ENCODE assay signal across 8 cellular contexts in the genomic region with DNA sequence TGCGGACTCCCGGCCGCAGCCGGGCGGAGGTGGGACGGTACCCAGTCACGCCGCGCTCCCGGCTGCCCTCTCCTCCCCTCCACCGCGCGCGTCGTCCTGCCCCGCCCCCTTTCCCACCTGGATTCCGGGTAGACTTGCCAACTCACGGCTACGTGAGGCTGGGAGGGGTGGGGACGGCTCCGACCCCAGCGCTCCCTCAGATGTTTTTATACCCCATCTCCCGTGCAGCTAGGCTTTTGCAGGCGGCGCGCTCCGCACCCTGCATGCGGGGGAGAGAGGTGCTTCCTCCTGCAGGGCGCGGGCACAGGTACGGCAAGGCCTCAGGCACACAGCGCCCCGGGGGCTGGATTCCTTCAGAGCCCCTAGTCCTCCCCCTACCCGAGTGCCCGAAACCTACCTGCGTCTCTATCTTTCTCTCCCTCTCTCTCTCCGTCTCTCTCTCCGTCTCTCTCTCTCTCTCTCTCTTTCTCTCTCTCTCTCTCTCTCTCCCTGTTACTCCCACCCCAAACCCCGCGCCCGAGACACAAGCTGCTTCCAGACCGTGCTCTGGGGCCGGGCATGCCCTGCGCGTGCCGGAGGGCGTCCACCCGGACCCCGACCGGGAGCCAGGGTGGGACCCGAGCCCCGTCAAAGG. TPM values are rescaled to one million over a fixed set of nuclear protein-coding genes. Genes with fewer than 3 reads are reported as not detected.
DNase-seq lines count a peak whose midpoint lies in the region; ATAC-seq, FAIRE-seq and TF ChIP-seq lines count a peak whose summit lies in the region.

No MANE protein-coding gene starts in this region.

- H3K9me3 ChIP-seq in heart right ventricle: no peaks in the 10 kb centered on the region
- H3K9me3 ChIP-seq in skeletal muscle satellite cell (replicated peaks; ENCODE audit: low read length): no peaks in the 10 kb centered on the region

- peaks cover 15% of the 10 kb centered on the region for H3K36me3 Mint-ChIP-seq in activated T-helper 17 cell treated with anti-CD3 and anti-CD28 coated beads, Interleukin-2, amount 50 U/mL, for 72 hours (ENCODE audit: low read depth)

- TF ChIP-seq POLR2A in GM12892 (IDR thresholded peaks at IDR 0.05; ENCODE audit: low read depth, low read length): no peak

- H3K4me2 ChIP-seq in skeletal muscle satellite cell (ENCODE audit: low read length): peak overlapping the region; percentile 79

- no peak for TF ChIP-seq CTCF in heart right ventricle (IDR thresholded peaks at IDR 0.05)

- peaks cover 20% of the 10 kb centered on the region for H3K4me1 Mint-ChIP-seq in activated T-helper 17 cell treated with anti-CD3 and anti-CD28 coated beads, Interleukin-2, amount 50 U/mL, for 72 hours

- H3K36me3 ChIP-seq in heart right ventricle (peaks cover 0 to 20% (median 0%) of the 10 kb centered on the region in 9 donors), skeletal muscle satellite cell (ENCODE audit: insufficient read depth, low read length) (no peaks in the 10 kb centered on the region)

- H3K4me3 ChIP-seq in heart right ventricle: peak overlapping the region; percentile 62 to 88 (median 79)
- H3K4me3 ChIP-seq in skeletal muscle satellite cell (ENCODE audit: low read length): peak overlapping the region; percentile 72

- H3K27me3 Mint-ChIP-seq in activated T-helper 17 cell treated with anti-CD3 and anti-CD28 coated beads, Interleukin-2, amount 50 U/mL, for 72 hours: peaks cover 20% of the 10 kb centered on the region

- H3K27ac ChIP-seq in heart right ventricle: peak overlapping the region; percentile 80 to 98 (median 92)

- H3K4me3 Mint-ChIP-seq in activated T-helper 17 cell treated with anti-CD3 and anti-CD28 coated beads, Interleukin-2, amount 50 U/mL, for 72 hours: peak overlapping the region; percentile 80

- peak in 2 of 8 donors; percentile 1 to 5 for ATAC-seq in heart right ventricle
- ATAC-seq in Right ventricle myocardium inferior: no peak
- ATAC-seq in activated T-helper 17 cell treated with anti-CD3 and anti-CD28 coated beads, Interleukin-2, amount 50 U/mL, for 72 hours (replicated peaks): peak; percentile 35

- intact Hi-C loops in heart right ventricle (cut with DNase I) (loop anchor here in 5 of 10 donors (5.0 to 10.0 kb wide), 5 partner anchors 52 to 69 kb away; no protein-coding TSS in a partner anchor), Right ventricle myocardium inferior (cut with DNase I) (loop anchor here (5.0 kb wide), 1 partner anchor 49 kb away; no protein-coding TSS in a partner anchor), head of caudate nucleus (cut with DNase I) (no loop called here)

- peaks cover 0 to 86% (median 0%) of the 10 kb centered on the region in 7 donors for H3K27me3 ChIP-seq in heart right ventricle
- H3K27me3 ChIP-seq in skeletal muscle satellite cell (ENCODE audit: control insufficient read depth, insufficient read depth, low read length): peaks cover 21% of the 10 kb centered on the region

- no peaks in the 10 kb centered on the region for H3K9me3 Mint-ChIP-seq in activated T-helper 17 cell treated with anti-CD3 and anti-CD28 coated beads, Interleukin-2, amount 50 U/mL, for 72 hours

- H3K27ac Mint-ChIP-seq in activated T-helper 17 cell treated with anti-CD3 and anti-CD28 coated beads, Interleukin-2, amount 50 U/mL, for 72 hours: no peak overlapping the region

- 1 to 2% methylated on average over 33 to 52 of the region's 52 CpGs for WGBS in heart right ventricle, 2 donors

- FAIRE-seq in GM12892 (lab: Jason Lieb, UNC): no peak

- peak overlapping the region; percentile 64 for H3K9ac ChIP-seq in skeletal muscle satellite cell (ENCODE audit: low read depth, low read length)

- H3K4me1 ChIP-seq in heart right ventricle (peaks cover 11 to 86% (median 65%) of the 10 kb centered on the region in 9 donors), skeletal muscle satellite cell (ENCODE audit: control insufficient read depth, insufficient read depth, low read length) (peaks cover 42% of the 10 kb centered on the region)

- DNase-seq in heart right ventricle (no peak), Right ventricle myocardium inferior (ENCODE audit: missing footprints) (no peak), head of caudate nucleus (peak in 41 of 42 donors; percentile 34 to 86 (median 71)), GM12892 (ENCODE audit: insufficient read length) (no peak), AG08395 (ENCODE audit: low spot score) (no peak), NCI-H2107 (lab: John Stamatoyannopoulos, UW) (no peak)

RNA-seq across cellular contexts. Expression of gene PDGFB, which starts 1.9 kb away (rescaled TPM):
- total RNA-seq in heart right ventricle (10 to 100 TPM in 9 of 10 donors, 1 to 10 TPM in 1; 9.9 to 45.6 (median 18.5) TPM), Right ventricle myocardium inferior (19.7 TPM)
- 10 to 100 TPM; 14.5 to 19.1 TPM for polyA plus RNA-seq in heart right ventricle
- total RNA-seq in activated T-helper 17 cell treated with anti-CD3 and anti-CD28 coated beads, Interleukin-2, amount 50 U/mL, for 72 hours: 10 to 100 TPM in 1 of 2 donors, 1 to 10 TPM in 1; 5.2 to 11.3 TPM
- 0.25 and 0.87 TPM in 2 replicates for total RNA-seq in skeletal muscle satellite cell (2012; rRNA removed)
- polyA plus RNA-seq in GM12892 (2012; ENCODE audit: missing spikeins): 0.64 TPM

Comparison
In these comparisons a context has a peak if more than half of its experiments do, and no peak if none do; other contexts are left out.
1. DNase-seq: peak in head of caudate nucleus (41 of 42); none in heart right ventricle (0 of 2), Right ventricle myocardium inferior (single experiment), GM12892 (single experiment), AG08395 (single experiment) and NCI-H2107 (single experiment).